11 cellular contexts compared by ENCODE assay signal in the genomic region with DNA sequence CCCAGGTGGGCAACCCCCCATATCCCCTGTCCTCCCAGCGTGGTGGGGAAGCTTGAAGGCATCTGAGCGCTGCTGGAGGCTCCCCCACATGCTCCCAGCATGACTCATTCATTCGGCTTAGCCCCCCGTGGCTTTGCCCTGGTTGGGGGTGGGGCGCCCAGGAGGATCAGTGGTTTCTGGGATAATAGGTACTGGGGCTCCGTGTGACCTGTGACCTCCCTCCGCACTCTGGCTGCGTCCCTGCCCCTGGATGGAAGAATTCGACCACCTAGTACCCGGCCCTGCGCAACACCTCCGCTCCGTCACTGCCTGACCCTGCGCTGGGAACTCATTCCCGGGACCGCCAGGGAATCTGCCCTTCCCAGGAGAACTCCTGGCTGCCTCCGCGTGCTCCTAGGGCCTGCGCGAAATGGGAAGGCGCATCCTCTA. TPM values are rescaled to one million over a fixed set of nuclear protein-coding genes. Genes with fewer than 3 reads are reported as not detected.
DNase-seq lines count a peak whose midpoint lies in the region; ATAC-seq, FAIRE-seq and TF ChIP-seq lines count a peak whose summit lies in the region.
"Had no signal": no experiment of that assay in that cellular context is flagged by ENCODE, and none has a peak within 500 bp of the region (broad histone marks: within the 10 kb centered on the region; RNA-seq: fewer than 3 reads in every experiment).

No MANE protein-coding gene starts in this region.

- TF ChIP-seq CTCF in K562 (IDR thresholded peaks at IDR 0.05 in 2 of 3, conservative IDR thresholded peaks at IDR 0.05 in 1 of 3; ENCODE audit: insufficient read depth in 2 of 3, low read depth in 1 of 3, low read length in 3 of 3) (no peak), suprapubic skin (IDR thresholded peaks at IDR 0.05) (no peak)

- H3K4me1 ChIP-seq in K562 (replicated peaks in 1 of 2; ENCODE audit: control insufficient read depth in 2 of 2, insufficient read depth in 2 of 2, low read length in 2 of 2) (peaks cover 0 to 24% of the 10 kb centered on the region in 2 experiments; a peak in 3 of 5 replicates), iPS-18a (ENCODE audit: control insufficient read depth, low read depth, low read length) (peaks cover 37% of the 10 kb centered on the region), suprapubic skin (peaks cover 32% of the 10 kb centered on the region)

- TF ChIP-seq EP300 in K562 (IDR thresholded peaks at IDR 0.05; ENCODE audit: low read length) (no peak), suprapubic skin (IDR thresholded peaks at IDR 0.05) (no peak)

- WGBS in K562 (ENCODE audit: insufficient coverage, low coverage, missing lambda C conversion rate): 12% methylated on average over 16 of the region's 21 CpGs
- WGBS in suprapubic skin: no CpG with 5 or more reads among the region's 21 CpGs

- no TSS peak for BruUV-seq in K562 (replicated peaks; lab: Mats Ljungman, UMichigan)

- DNase-seq in NCI-H748 (lab: John Stamatoyannopoulos, UW; ENCODE audit: unreplicated experiment) (peak; percentile 42), NCI-H748 treated with DMSO at 0.1 percent for 48 hours (lab: John Stamatoyannopoulos, UW) (no peak), K562 (ENCODE audit: extremely low read depth in 1 of 4, low spot score in 3 of 4) (peak in 2 of 4 experiments; percentile 31 to 34), suprapubic skin (ENCODE audit: low spot score in 2 of 2) (no peak), HuH-7.5 (ENCODE audit: low spot score) (no peak)
- DNase-seq: right lobe of liver had no signal

- H3K4me2 ChIP-seq in K562 (ENCODE audit: insufficient read depth, low read length): peak overlapping the region; percentile 32; the same call in 1 of the 2 replicates

- H3K36me3 ChIP-seq in K562 (ENCODE audit: control insufficient read depth, insufficient read depth, low read length) (no peaks in the 10 kb centered on the region), iPS-18a (ENCODE audit: control insufficient read depth, low read depth, low read length) (no peaks in the 10 kb centered on the region), suprapubic skin (no peaks in the 10 kb centered on the region)
- H3K36me3 ChIP-seq: right lobe of liver, vagina had no signal

- POLR2A ChIA-PET in K562 (lab: Yijun Ruan, JAX): no interaction called here

- no peaks in the 10 kb centered on the region for H3K9me1 ChIP-seq in K562 (ENCODE audit: control insufficient read depth, insufficient read depth, low read length)

- intact Hi-C loops in K562 (cut with micrococcal nuclease): loop anchor here (10.0 kb wide), 1 partner anchor 149 kb away; no protein-coding TSS in a partner anchor

- FAIRE-seq in K562 (lab: Jason Lieb, UNC): no peak

- H3K27ac ChIP-seq in K562 (ENCODE audit: extremely low read depth, low read depth, low read length) (no peak overlapping the region), iPS-18a (ENCODE audit: low read length) (no peak overlapping the region), suprapubic skin (no peak overlapping the region)
- H3K27ac ChIP-seq: body of pancreas, right lobe of liver, vagina had no signal

- H3K9me3 ChIP-seq in K562 (replicated peaks; ENCODE audit: control insufficient read depth, insufficient read depth, low read depth, low read length): no peaks in the 10 kb centered on the region
- no peaks in the 10 kb centered on the region for H3K9me3 ChIP-seq in iPS-18a (ENCODE audit: control insufficient read depth, low read depth, low read length)
- H3K9me3 ChIP-seq in suprapubic skin: no peaks in the 10 kb centered on the region
- H3K9me3 ChIP-seq: body of pancreas, right lobe of liver, vagina had no signal

- TF ChIP-seq POLR2A in K562 (conservative IDR thresholded peaks at IDR 0.05) (no peak), suprapubic skin (IDR thresholded peaks at IDR 0.05) (no peak)

- H3K27me3 ChIP-seq in K562 (ENCODE audit: control insufficient read depth in 2 of 2, insufficient read depth in 2 of 2, low read length in 2 of 2): peaks cover 15 to 53% of the 10 kb centered on the region in 2 experiments
- H3K27me3 ChIP-seq in iPS-18a (ENCODE audit: control insufficient read depth, insufficient read depth, low read length): peaks cover 41% of the 10 kb centered on the region
- H3K27me3 ChIP-seq in suprapubic skin: peaks cover 84% of the 10 kb centered on the region

- CTCF ChIA-PET in K562 (lab: Yijun Ruan, JAX; ENCODE audit: low intra/inter-chr PET ratio): no interaction called here

- H3K79me2 ChIP-seq in K562 (ENCODE audit: control insufficient read depth, insufficient read depth, low read length): no peaks in the 10 kb centered on the region

- ATAC-seq in K562 (no peak), GM21381 (IDR thresholded peaks at IDR 0.05; ENCODE audit: unreplicated experiment) (no peak), GM21737 (IDR thresholded peaks at IDR 0.05; ENCODE audit: unreplicated experiment) (no peak)

- H3K4me3 ChIP-seq in K562: no peak overlapping the region
- H3K4me3 ChIP-seq in iPS-18a (ENCODE audit: low read length): peak overlapping the region; percentile 70
- peak overlapping the region; percentile 44 for H3K4me3 ChIP-seq in suprapubic skin
- H3K4me3 ChIP-seq: body of pancreas had no signal

- H2AFZ ChIP-seq in K562 (ENCODE audit: low read depth, low read length): peak overlapping the region; percentile 16; the same call in 1 of the 2 replicates

- H3K9ac ChIP-seq in K562 (ENCODE audit: insufficient read depth in 1 of 2, low read depth in 2 of 2, low read length in 2 of 2) (no peak overlapping the region; a peak in 1 of 4 replicates), iPS-18a (ENCODE audit: low read length) (peak overlapping the region; percentile 16)

- H4K20me1 ChIP-seq in K562 (replicated peaks; ENCODE audit: control insufficient read depth, insufficient read depth, low read length): peaks cover 6% of the 10 kb centered on the region; the same call in 1 of the 2 replicates

- in situ Hi-C loops in K562 (cut with MboI): no loop called here

- no peak for TF ChIP-seq RAD21 in K562 (CRISPR knock-in tag; conservative IDR thresholded peaks at IDR 0.05 in 1 of 2, IDR thresholded peaks at IDR 0.05 in 1 of 2)

TF ChIP-seq in K562, 482 proteins besides CTCF, POLR2A, EP300 and RAD21 (continues in another document):
- TF ChIP-seq ZNF512 (tag; IDR thresholded peaks at IDR 0.05) (no peak), FIP1L1 (IDR thresholded peaks at IDR 0.05; ENCODE audit: low read depth, low read length, poor library complexity, severe bottlenecking) (no peak), KLF13 (tag; IDR thresholded peaks at IDR 0.05; ENCODE audit: borderline replicate concordance, low read depth) (no peak), MED1 (CRISPR knock-in tag; IDR thresholded peaks at IDR 0.05; ENCODE audit: borderline replicate concordance) (no peak), YY1 (IDR thresholded peaks at IDR 0.05; ENCODE audit: borderline replicate concordance in 1 of 3, control insufficient read depth in 1 of 3, extremely low read depth in 1 of 3, insufficient read depth in 3 of 3, insufficient read length in 1 of 3, insufficient replicate concordance in 2 of 3, low read depth in 1 of 3, low read length in 2 of 3) (no peak), MTF1 (CRISPR knock-in tag; IDR thresholded peaks at IDR 0.05; ENCODE audit: borderline replicate concordance) (no peak), MEF2A (IDR thresholded peaks at IDR 0.05; ENCODE audit: control insufficient read depth, low read depth, low read length) (no peak), KLF16 (IDR thresholded peaks at IDR 0.05) (no peak), MTA2 (IDR thresholded peaks at IDR 0.05; ENCODE audit: low read depth) (no peak), NRF1 (conservative IDR thresholded peaks at IDR 0.05 in 1 of 2, IDR thresholded peaks at IDR 0.05 in 1 of 2) (no peak), TSC22D4 (tag; IDR thresholded peaks at IDR 0.05) (no peak), MYNN (IDR thresholded peaks at IDR 0.05) (no peak), MYNN (CRISPR knock-in tag; IDR thresholded peaks at IDR 0.05) (no peak), CCNT2 (IDR thresholded peaks at IDR 0.05; ENCODE audit: borderline replicate concordance, extremely low read depth, insufficient read length, low read depth, low read length) (no peak)

RNA-seq across cellular contexts. Expression of gene TMEM132B, which starts 0.9 kb away (rescaled TPM):
- not detected in 2 replicates for total RNA-seq in K562 (2011; cell fraction: chromatin; rRNA removed; ENCODE audit: low replicate concordance)
- total RNA-seq in K562 (2011; cell fraction: nucleolus; rRNA removed): not detected in 2 replicates
- total RNA-seq in K562 (2011; cell fraction: nucleoplasm; rRNA removed): not detected in 2 replicates
- total RNA-seq in K562 (2014; rRNA removed) (not detected in 2 replicates), K562 (2014; rRNA removed; fragmentation: Illumina TruSeq; extraction: Trizol) (0.04 TPM in 1 of 2 replicates, not detected in the other), K562 (2015; rRNA removed; fragmentation: Illumina TruSeq; extraction: Trizol) (0.07 TPM in 1 of 2 replicates, not detected in the other), K562 (2021) (0.18 TPM in 1 of 2 replicates, not detected in the other), suprapubic skin (1 to 10 TPM; 1.7 to 5.7 (median 3.6) TPM)
- polyA plus RNA-seq in K562 (2011; rRNA removed) (0.01 TPM in 1 of 2 replicates, not detected in the other), K562 (2014; fragmentation: Illumina TruSeq; extraction: Trizol) (0.13 TPM in 1 of 2 replicates, not detected in the other), K562 (2014; fragmentation: Nextera tagmentation; extraction: Ambion mirVana) (not detected), K562 (2014; rRNA removed) (not detected in 2 replicates)
- not detected in 2 replicates for polyA plus RNA-seq in K562 (2011; cell fraction: cytosol; rRNA removed)
- 0.04 and 0.11 TPM in 2 replicates for polyA plus RNA-seq in K562 (2011; cell fraction: nucleus; rRNA removed)
- 0.01 and 0.14 TPM in 2 replicates for polyA plus RNA-seq in K562 (2012)
- polyA minus RNA-seq in K562 (2011; rRNA and poly(A)+ RNA removed): not detected in 2 replicates
- polyA minus RNA-seq in K562 (2011; cell fraction: cytosol; rRNA and poly(A)+ RNA removed): not detected in 2 replicates
- polyA minus RNA-seq in K562 (2011; cell fraction: nucleus; rRNA and poly(A)+ RNA removed): not detected in 2 replicates
